8 cellular contexts compared by ENCODE assay signal in the genomic region with DNA sequence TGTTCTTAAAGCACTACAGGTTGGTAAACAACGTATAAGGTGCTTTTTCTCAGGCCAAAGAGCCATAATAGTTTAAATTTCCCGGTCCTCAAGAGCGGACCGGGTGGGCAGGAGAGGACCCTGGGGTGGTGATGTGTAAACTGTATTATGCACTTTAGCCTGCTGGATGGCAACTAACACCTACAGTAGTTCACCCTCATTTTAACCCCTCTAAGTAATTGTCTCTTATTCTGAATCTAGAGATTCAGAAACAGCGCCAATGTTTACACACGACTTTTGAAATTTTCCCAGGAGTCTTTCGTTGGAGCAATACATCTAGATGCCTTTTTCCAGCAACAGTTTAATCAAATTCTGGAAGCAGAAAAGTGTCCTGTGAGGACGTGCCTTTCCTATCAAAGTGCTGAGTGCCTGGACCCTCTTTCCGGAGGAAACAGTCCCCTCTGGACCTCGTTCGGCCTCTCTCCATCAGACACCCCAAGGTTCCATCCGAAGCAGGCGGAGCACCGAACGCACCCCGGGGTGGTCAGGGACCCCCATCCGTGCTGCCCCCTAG. TPM values are rescaled to one million over a fixed set of nuclear protein-coding genes. Genes with fewer than 3 reads are reported as not detected.
DNase-seq lines count a peak whose midpoint lies in the region; ATAC-seq and TF ChIP-seq lines count a peak whose summit lies in the region.

No MANE protein-coding gene starts in this region.

- TF ChIP-seq CTCF in AG04449 (IDR thresholded peaks at IDR 0.05; ENCODE audit: insufficient read depth, low read length, missing control alignments) (no peak), chondrocyte (IDR thresholded peaks at IDR 0.05) (peak; percentile 12)

- peaks cover 13% of the 10 kb centered on the region for H3K27me3 ChIP-seq in muscle layer of duodenum (ENCODE audit: low read depth, low read length)

- H3K4me1 Mint-ChIP-seq in chondrocyte (ENCODE audit: low read depth): peaks cover 10% of the 10 kb centered on the region

- POLR2A ChIA-PET in AG04449 (lab: Yijun Ruan, JAX): no interaction called here

- peak overlapping the region; percentile 80 for H3K4me3 Mint-ChIP-seq in chondrocyte (ENCODE audit: unreplicated experiment)

- no peak for DNase-seq in AG04449 (ENCODE audit: low read depth, low spot score)
- DNase-seq in HT-29 (ENCODE audit: low spot score): peak; percentile 44
- no peak for DNase-seq in chondrocyte (ENCODE audit: low spot score)
- DNase-seq in NCI-H2171 (lab: John Stamatoyannopoulos, UW): no peak
- DNase-seq in NOMO-1 treated with dmso at 0.1 percent for 144 hours (lab: John Stamatoyannopoulos, UW; ENCODE audit: unreplicated experiment): no peak
- no peak for DNase-seq in GM19238 (ENCODE audit: insufficient read length, low spot score)

- H3K9me3 ChIP-seq in muscle layer of duodenum (ENCODE audit: control insufficient read depth in 1 of 2, low read length in 2 of 2): no peaks in the 10 kb centered on the region

- H3K36me3 Mint-ChIP-seq in chondrocyte (ENCODE audit: low read depth): no peaks in the 10 kb centered on the region

- ATAC-seq in GM18873 (IDR thresholded peaks at IDR 0.05; ENCODE audit: low FRiP score, unreplicated experiment): no peak

- no peaks in the 10 kb centered on the region for H3K36me3 ChIP-seq in muscle layer of duodenum (ENCODE audit: control insufficient read depth in 1 of 2, insufficient read depth in 2 of 2, low read length in 2 of 2)

- H3K4me1 ChIP-seq in muscle layer of duodenum (ENCODE audit: control insufficient read depth in 1 of 2, insufficient read depth in 2 of 2, low read length in 2 of 2): peaks cover 0 to 24% of the 10 kb centered on the region in 2 donors

- H3K9me3 Mint-ChIP-seq in chondrocyte (ENCODE audit: low read depth): no peaks in the 10 kb centered on the region

- H3K4me3 ChIP-seq in AG04449 (ENCODE audit: low read depth, low read length) (peak overlapping the region; percentile 58), muscle layer of duodenum (ENCODE audit: low read depth in 1 of 2, low read length in 2 of 2) (peak overlapping the region; percentile 60 to 89)

- peaks cover 15% of the 10 kb centered on the region for H3K27me3 Mint-ChIP-seq in chondrocyte (ENCODE audit: low read depth)

- no peak overlapping the region for H3K27ac Mint-ChIP-seq in chondrocyte (ENCODE audit: unreplicated experiment)

- CTCF ChIA-PET in AG04449 (lab: Yijun Ruan, JAX): no interaction called here

- peak overlapping the region; percentile 67 for H3K27ac ChIP-seq in muscle layer of duodenum (ENCODE audit: low read length)

RNA-seq across cellular contexts. Expression of a gene that starts 0.7 kb away (rescaled TPM):
- 25.6 and 43.6 TPM in 2 replicates for total RNA-seq in HT-29 (2014; rRNA removed; shearing (Covaris generic))
- total RNA-seq in chondrocyte: 3.2 to 9.0 TPM (median 7.7 TPM) in 3 replicates
